ENCODE assay signal across 8 cellular contexts in the genomic region with DNA sequence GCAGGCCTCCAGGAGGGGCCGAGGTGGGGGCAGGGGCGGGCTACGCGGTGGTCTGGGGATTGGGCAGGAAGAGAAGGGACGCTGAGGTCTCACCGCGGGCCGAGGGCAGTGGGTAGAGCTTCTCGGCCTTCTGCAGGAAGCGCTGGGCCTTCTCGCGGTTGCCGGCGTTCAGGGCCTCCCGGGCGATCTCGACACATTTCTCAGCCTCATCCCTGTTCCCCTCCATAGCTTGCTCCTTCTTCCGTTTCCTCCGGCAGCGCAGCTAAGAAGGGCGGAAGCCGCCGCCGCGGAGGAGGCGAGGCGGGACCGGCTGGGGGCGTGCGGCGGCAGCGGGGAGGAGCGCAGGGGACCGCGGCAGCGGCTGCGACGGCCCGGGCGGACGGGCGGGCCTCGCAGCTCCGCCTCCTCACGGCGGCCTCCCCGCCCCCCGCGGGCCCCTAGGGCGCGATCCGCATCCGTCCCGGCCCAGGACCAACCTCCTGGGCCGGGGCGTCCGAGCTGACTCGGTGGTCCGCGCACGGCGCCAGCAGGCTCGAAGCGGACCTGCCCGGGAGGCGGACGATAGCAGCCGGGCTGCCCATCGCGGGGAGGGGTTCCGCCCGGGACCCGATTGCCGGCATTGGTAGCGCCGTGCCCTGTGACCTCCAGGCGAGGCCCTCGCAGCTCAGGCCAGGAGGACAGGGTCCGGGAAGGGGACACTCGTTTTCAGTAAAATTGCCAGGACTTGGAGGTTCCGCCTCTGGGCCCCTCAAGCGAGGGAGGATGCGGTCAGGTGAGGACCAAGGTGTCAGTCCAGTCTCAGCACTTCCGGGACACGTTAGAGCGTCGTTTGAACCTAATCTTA. TPM values are rescaled to one million over a fixed set of nuclear protein-coding genes. Genes with fewer than 3 reads are reported as not detected.
A peak's percentile ranks its signal among the peaks of the same experiment; 100 is the strongest.
DNase-seq lines count a peak whose midpoint lies in the region; ATAC-seq and TF ChIP-seq lines count a peak whose summit lies in the region.

A gene (minus strand): TSS at position 273 of the 844 bp plus-strand sequence. CDS start 47 bp downstream, at position 226.

- H3K79me2 ChIP-seq in OCI-LY7 (ENCODE audit: insufficient read depth, low read depth, low read length): peaks cover 83% of the 10 kb centered on the region

- peak; percentile 64 for TF ChIP-seq POLR2A in erythroblast (IDR thresholded peaks at IDR 0.05; ENCODE audit: low read length)

- BruUV-seq in OCI-LY7 (replicated peaks; lab: Mats Ljungman, UMichigan): no TSS peak

- no peaks in the 10 kb centered on the region for H3K27me3 Mint-ChIP-seq in CD4-positive, alpha-beta T cell

- intact Hi-C loops in CD4-positive, alpha-beta T cell (cut with DNase I, micrococcal nuclease): loop anchor here (2.0 to 5.0 kb wide), 6 partner anchors 52 to 1401 kb away; a partner anchor contains a TSS
- intact Hi-C loops in OCI-LY7 (cut with micrococcal nuclease; ENCODE audit: unreplicated experiment): loop anchor here (1.0 to 5.0 kb wide), 4 partner anchors 52 to 1499 kb away; a partner anchor contains a TSS

- CTCF ChIA-PET in CD4-positive, alpha-beta T cell (lab: Charles Lee): interaction anchor here (1.0 to 2.8 kb wide), 6 partner anchors 11 to 138 kb away, joined by 3 to 17 read pairs (median 4); a partner anchor contains a TSS
- CTCF ChIA-PET in OCI-LY7 (lab: Charles Lee; ENCODE audit: unreplicated experiment): interaction anchor here (0.6 to 0.9 kb wide), 3 partner anchors 52 to 135 kb away, joined by 3 read pairs; a partner anchor contains a TSS

- no peaks in the 10 kb centered on the region for H3K27me3 ChIP-seq in CD4-positive, alpha-beta T cell (ENCODE audit: control insufficient read depth, insufficient read depth, low read length)
- H3K27me3 ChIP-seq in mucosa of stomach (ENCODE audit: control insufficient read depth, insufficient read depth, low read length): no peaks in the 10 kb centered on the region

- H2AFZ ChIP-seq in OCI-LY7 (ENCODE audit: low read length): peak within 1 kb of the TSS; percentile 60; the same call in 1 of the 2 replicates

- H3K36me3 Mint-ChIP-seq in CD4-positive, alpha-beta T cell (ENCODE audit: low read depth): peaks cover 52% of the 10 kb centered on the region

- H3K4me2 ChIP-seq in OCI-LY7 (ENCODE audit: low read length): peak within 1 kb of the TSS; percentile 78

- no peak within 1 kb of the TSS for H3K27ac Mint-ChIP-seq in CD4-positive, alpha-beta T cell

- H3K9me2 ChIP-seq in OCI-LY7 (ENCODE audit: insufficient read depth, low read length): no peaks in the 10 kb centered on the region

- H3K36me3 ChIP-seq in OCI-LY7 (ENCODE audit: insufficient read depth, low read length) (peaks cover 65% of the 10 kb centered on the region), mucosa of stomach (ENCODE audit: control insufficient read depth, insufficient read depth, low read length) (no peaks in the 10 kb centered on the region)

- H3K9me3 Mint-ChIP-seq in CD4-positive, alpha-beta T cell: no peaks in the 10 kb centered on the region

- peak within 1 kb of the TSS; percentile 92 for H3K9ac ChIP-seq in mucosa of stomach (ENCODE audit: low read length)

- H3K4me1 Mint-ChIP-seq in CD4-positive, alpha-beta T cell (ENCODE audit: low read depth): peaks cover 56% of the 10 kb centered on the region

- POLR2A ChIA-PET in CD4-positive, alpha-beta T cell (lab: Charles Lee): interaction anchor here (0.6 to 4.4 kb wide), 24 partner anchors 11 to 1686 kb away, joined by 3 to 109 read pairs (median 6); a partner anchor contains a TSS
- POLR2A ChIA-PET in OCI-LY7 (lab: Charles Lee): interaction anchor here (0.6 to 2.5 kb wide), 15 partner anchors 15 to 450 kb away, joined by 3 to 12 read pairs (median 4); a partner anchor contains a TSS

- H3K4me1 ChIP-seq in OCI-LY7 (ENCODE audit: insufficient read depth, low read length, poor library complexity, severe bottlenecking) (peaks cover 41% of the 10 kb centered on the region), mucosa of stomach (ENCODE audit: control insufficient read depth, insufficient read depth, low read length) (peaks cover 17% of the 10 kb centered on the region)

- H3K4me3 Mint-ChIP-seq in CD4-positive, alpha-beta T cell: peak within 1 kb of the TSS; percentile 100

- H3K4me3 ChIP-seq in OCI-LY7 (ENCODE audit: low read depth, low read length, poor library complexity, severe bottlenecking): peak within 1 kb of the TSS; percentile 98
- peak within 1 kb of the TSS; percentile 71 for H3K4me3 ChIP-seq in mucosa of stomach (ENCODE audit: low read length)

- H3K27ac ChIP-seq in CD4-positive, alpha-beta T cell (ENCODE audit: low read depth, low read length): peak within 1 kb of the TSS; percentile 82
- H3K27ac ChIP-seq in OCI-LY7 (ENCODE audit: low read depth, low read length, poor library complexity, severe bottlenecking): peak within 1 kb of the TSS; percentile 95

- DNase-seq in CD4-positive, alpha-beta T cell: peak; percentile 63 to 84 (median 76)
- DNase-seq in OCI-LY7 (ENCODE audit: low spot score): peak; percentile 83
- peak; percentile 63 for DNase-seq in activated T-cell treated with anti-CD3 and anti-CD28 coated beads for 4 hours
- DNase-seq in erythroblast (lab: John Stamatoyannopoulos, UW): peak; percentile 83 to 89
- DNase-seq in stimulated activated CD8-positive, alpha-beta memory T cell treated with anti-CD3 and anti-CD28 coated beads, Interleukin-7, amount 100 ng/mL, for 1 hour (ENCODE audit: low read depth in 2 of 2): peak; percentile 58 to 61

- peaks cover 24% of the 10 kb centered on the region for H4K20me1 ChIP-seq in OCI-LY7 (ENCODE audit: insufficient read depth, low read length)

- TF ChIP-seq CTCF in CD4-positive, alpha-beta T cell (IDR thresholded peaks at IDR 0.05): no peak
- TF ChIP-seq CTCF in OCI-LY7 (conservative IDR thresholded peaks at IDR 0.05; ENCODE audit: low read length): no peak

- ATAC-seq in CD4-positive, alpha-beta T cell (ENCODE audit: poor library complexity): peak; percentile 45
- ATAC-seq in GM19372 (IDR thresholded peaks at IDR 0.05; ENCODE audit: low read depth, unreplicated experiment) (peak; percentile 34), HG03521 (IDR thresholded peaks at IDR 0.05; ENCODE audit: unreplicated experiment) (peak; percentile 34)

- H3K9me3 ChIP-seq in CD4-positive, alpha-beta T cell (ENCODE audit: control insufficient read depth, low read length): no peaks in the 10 kb centered on the region
- H3K9me3 ChIP-seq in OCI-LY7 (ENCODE audit: low read length) (peaks cover 15% of the 10 kb centered on the region; the same call in 1 of the 2 replicates), mucosa of stomach (ENCODE audit: control insufficient read depth, low read length) (no peaks in the 10 kb centered on the region)

RNA-seq across cellular contexts. Expression of the gene that starts here (rescaled TPM):
- total RNA-seq in CD4-positive, alpha-beta T cell: 10 to 100 TPM; 66.3 to 67.4 TPM
- 13.3 and 29.1 TPM in 2 replicates for total RNA-seq in OCI-LY7 (2014; rRNA removed; shearing (Covaris generic))
- total RNA-seq in OCI-LY7 (2022): 38.1 and 44.9 TPM in 2 replicates

Comparison
In these comparisons a context has a peak if more than half of its experiments do, and no peak if none do; other contexts are left out.
1. Peak in every context shown above with its lines: DNase-seq, ATAC-seq, H3K4me3 ChIP-seq and H3K27ac ChIP-seq.